34 cellular contexts compared by ENCODE assay signal in genomic region chr22:40874016-40874415, GRCh38. TPM values are rescaled to one million over a fixed set of nuclear protein-coding genes. Genes with fewer than 3 reads are reported as not detected.
"Had no signal": no experiment of that assay in that cellular context is flagged by ENCODE, and none has a peak within 500 bp of the region (broad histone marks: within the 10 kb centered on the region; RNA-seq: fewer than 3 reads in every experiment).

No MANE protein-coding gene starts in this region.

- H3K4me3 Mint-ChIP-seq: dendritic cell treated with granulocyte-macrophage colony-stimulating factor and Interleukin-4, amounts not matched to agents 40 ng/mL and 50 ng/mL, for 4 days; effector memory CD8-positive, alpha-beta T cell; endodermal cell; mesothelial cell of epicardium had no signal

- H3K4me1 ChIP-seq: colonic mucosa, esophagus squamous epithelium, gastrocnemius medialis, heart right ventricle, left lung, lower lobe of right lung had no signal

- H3K9me3 Mint-ChIP-seq: dendritic cell treated with granulocyte-macrophage colony-stimulating factor and Interleukin-4, amounts not matched to agents 40 ng/mL and 50 ng/mL, for 4 days; effector memory CD8-positive, alpha-beta T cell; endodermal cell; mesothelial cell of epicardium had no signal

- DNase-seq: colonic mucosa; cortex of kidney; effector CD8-positive, alpha-beta T cell; effector memory CD8-positive, alpha-beta T cell; endodermal cell; erythroblast; esophagus squamous epithelium; foreskin fibroblast; foreskin melanocyte; gastrocnemius medialis; glutamatergic neuron; head of caudate nucleus; heart right ventricle; hippocampal formation; left cardiac atrium; left lung; left ventricle myocardium superior; lower lobe of right lung; mesenchymal stem cell; mucosa of descending colon had no signal

- H3K4me3 ChIP-seq: colonic mucosa, esophagus squamous epithelium, gastrocnemius medialis, heart right ventricle, left lung, lower lobe of right lung, mucosa of descending colon had no signal

- H3K27me3 ChIP-seq: colonic mucosa, esophagus squamous epithelium, gastrocnemius medialis, heart right ventricle, left lung had no signal

- H3K36me3 ChIP-seq: colonic mucosa had no signal

- H3K9me3 ChIP-seq: colonic mucosa, esophagus squamous epithelium, gastrocnemius medialis, heart right ventricle, left lung, lower lobe of right lung, mucosa of descending colon had no signal

- H3K27me3 Mint-ChIP-seq: dendritic cell treated with granulocyte-macrophage colony-stimulating factor and Interleukin-4, amounts not matched to agents 40 ng/mL and 50 ng/mL, for 4 days; effector memory CD8-positive, alpha-beta T cell had no signal

- FAIRE-seq: endometrium, islet of Langerhans, keratinocyte had no signal

- H3K27ac ChIP-seq: colonic mucosa, epithelial cell of prostate, esophagus squamous epithelium, gastrocnemius medialis, heart right ventricle, left lung, lower lobe of right lung had no signal

- H3K27ac Mint-ChIP-seq: dendritic cell treated with granulocyte-macrophage colony-stimulating factor and Interleukin-4, amounts not matched to agents 40 ng/mL and 50 ng/mL, for 4 days; effector memory CD8-positive, alpha-beta T cell; endodermal cell; mesothelial cell of epicardium had no signal

- ATAC-seq: effector memory CD8-positive, alpha-beta T cell; esophagus mucosa; gastrocnemius medialis; heart right ventricle; left cardiac atrium; left lung; left ventricle myocardium superior; lower lobe of right lung; mucosa of descending colon had no signal

- H3K4me1 Mint-ChIP-seq: endodermal cell, mesothelial cell of epicardium had no signal

RNA-seq across cellular contexts. Expression of gene DNAJB7, which starts 12.1 kb away (rescaled TPM):
- total RNA-seq: dermis microvascular lymphatic vessel endothelial cell, endodermal cell, esophagus mucosa, esophagus squamous epithelium, gastrocnemius medialis, glomerular endothelial cell, heart right ventricle, kidney epithelial cell, left cardiac atrium, left lung, left ventricle myocardium superior, lower leg skin, lower lobe of right lung, lung microvascular endothelial cell, mesenteric fat pad, mesothelial cell of epicardium, myocyte had no signal
- polyA plus RNA-seq: heart right ventricle, keratinocyte had no signal
